9 cellular contexts compared by ENCODE assay signal in genomic region chr1:220217383-220217988, GRCh38. TPM values are rescaled to one million over a fixed set of nuclear protein-coding genes. Genes with fewer than 3 reads are reported as not detected.
DNase-seq lines count a peak whose midpoint lies in the region; ATAC-seq, FAIRE-seq and TF ChIP-seq lines count a peak whose summit lies in the region.
"Had no signal": no experiment of that assay in that cellular context is flagged by ENCODE, and none has a peak within 500 bp of the region (broad histone marks: within the 10 kb centered on the region; RNA-seq: fewer than 3 reads in every experiment).

No MANE protein-coding gene starts in this region.

- peak; percentile 16 for DNase-seq in NCI-H1694 treated with DMSO at 0.1 percent for 48 hours (lab: John Stamatoyannopoulos, UW)
- DNase-seq in NCI-H1694 (lab: John Stamatoyannopoulos, UW) = no peak
- DNase-seq in LNCaP clone FGC (ENCODE audit: low read depth) = no peak
- DNase-seq in body of pancreas = no peak
- no peak for DNase-seq in GM12892 (ENCODE audit: insufficient read length)
- no peak for DNase-seq in NCI-H1092 (lab: John Stamatoyannopoulos, UW)
- no peak for DNase-seq in dorsolateral prefrontal cortex

- H3K4me3 ChIP-seq in LNCaP clone FGC (ENCODE audit: low read depth, low read length) (no peak overlapping the region), body of pancreas (no peak overlapping the region), neural cell (ENCODE audit: low read length) (no peak overlapping the region), dorsolateral prefrontal cortex (no peak overlapping the region)

- no peak overlapping the region for H2AFZ ChIP-seq in neural cell (ENCODE audit: low read depth, low read length)

- H4K20me1 ChIP-seq in neural cell (ENCODE audit: insufficient read depth) = no peaks in the 10 kb centered on the region

- no peak overlapping the region for H3K4me2 ChIP-seq in neural cell (ENCODE audit: low read length)

- H3K9ac ChIP-seq in neural cell (ENCODE audit: low read length) = no peak overlapping the region

- WGBS in body of pancreas, 2 donors = 43% methylated on average over 2 of the region's 2 CpGs

- H3K4me1 ChIP-seq in body of pancreas = no peaks in the 10 kb centered on the region

- intact Hi-C loops in body of pancreas (cut with DNase I) = no loop called here
- intact Hi-C loops in dorsolateral prefrontal cortex (cut with DNase I) = no loop called here

- TF ChIP-seq CTCF in LNCaP clone FGC (IDR thresholded peaks at IDR 0.05; ENCODE audit: control insufficient read depth, extremely low read depth, insufficient read depth) (peak; percentile 61), body of pancreas (IDR thresholded peaks at IDR 0.05) (peak in 5 of 7 experiments; percentile 23 to 34 (median 34)), neural cell (IDR thresholded peaks at IDR 0.05; ENCODE audit: poor library complexity, severe bottlenecking) (peak; percentile 11), dorsolateral prefrontal cortex (IDR thresholded peaks at IDR 0.05 in 54 of 56, conservative IDR thresholded peaks at IDR 0.05 in 2 of 56; ENCODE audit: low read depth in 1 of 56, partially characterized antibody in 56 of 56) (peak in 4 of 56 donors; percentile 6 to 22 (median 14))

- H3K27me3 ChIP-seq in body of pancreas (no peaks in the 10 kb centered on the region), neural cell (ENCODE audit: insufficient read depth, low read depth, low read length) (no peaks in the 10 kb centered on the region), dorsolateral prefrontal cortex (no peaks in the 10 kb centered on the region)

- H3F3A ChIP-seq in neural cell (ENCODE audit: insufficient read depth, low read length, poor library complexity, severe bottlenecking) = no peaks in the 10 kb centered on the region

- no peak for ATAC-seq in body of pancreas
- ATAC-seq: activated CD4-positive, CD25-positive, alpha-beta regulatory T cell treated with anti-CD3 and anti-CD28 coated beads, Interleukin-2, amount 50 U/mL, for 24 hours had no signal

- H3K9me2 ChIP-seq in neural cell (ENCODE audit: insufficient read depth, low read length) = no peaks in the 10 kb centered on the region

- H3K79me2 ChIP-seq in neural cell (replicated peaks; ENCODE audit: insufficient read depth, low read length) = peaks cover 5% of the 10 kb centered on the region

- H3K27ac ChIP-seq in body of pancreas (no peak overlapping the region), neural cell (ENCODE audit: low read length) (no peak overlapping the region), dorsolateral prefrontal cortex (no peak overlapping the region)

- no peak for TF ChIP-seq EP300 in neural cell (conservative IDR thresholded peaks at IDR 0.05; ENCODE audit: poor library complexity, severe bottlenecking)

- H3K36me3 ChIP-seq in body of pancreas (replicated peaks in 1 of 2; ENCODE audit: insufficient read depth in 1 of 2, low read depth in 2 of 2) (no peaks in the 10 kb centered on the region), neural cell (ENCODE audit: insufficient read depth, low read length) (no peaks in the 10 kb centered on the region)

- TF ChIP-seq RAD21 in neural cell (conservative IDR thresholded peaks at IDR 0.05) = no peak

- TF ChIP-seq POLR2A in body of pancreas (IDR thresholded peaks at IDR 0.05) (no peak), GM12892 (IDR thresholded peaks at IDR 0.05; ENCODE audit: low read depth, low read length) (no peak)

- FAIRE-seq in GM12892 (lab: Jason Lieb, UNC) = no peak

- H3K9me3 ChIP-seq in body of pancreas (no peaks in the 10 kb centered on the region), neural cell (ENCODE audit: low read length) (no peaks in the 10 kb centered on the region)

TF ChIP-seq in neural cell, 6 proteins besides CTCF, POLR2A, EP300 and RAD21:
- TF ChIP-seq MXI1 (conservative IDR thresholded peaks at IDR 0.05; ENCODE audit: poor library complexity, severe bottlenecking) = no peak
- no peak for TF ChIP-seq REST (IDR thresholded peaks at IDR 0.05; ENCODE audit: borderline replicate concordance)
- no peak for TF ChIP-seq POLR2AphosphoS5 (IDR thresholded peaks at IDR 0.05)
- no peak for TF ChIP-seq SMC3 (conservative IDR thresholded peaks at IDR 0.05; ENCODE audit: poor library complexity)
- TF ChIP-seq TAF1 (IDR thresholded peaks at IDR 0.05; ENCODE audit: low read depth) = no peak
- TF ChIP-seq EZH2 (IDR thresholded peaks at IDR 0.05; ENCODE audit: borderline replicate concordance, insufficient read depth, low read length, poor library complexity, severe bottlenecking) = no peak
TF ChIP-seq in neural cell: peak in this region for 0.

RNA-seq across cellular contexts. Expression of gene RAB3GAP2, which starts 54.8 kb away (rescaled TPM):
- total RNA-seq in body of pancreas (10 to 100 TPM; 14.5 to 17.5 TPM), dorsolateral prefrontal cortex (10 to 100 TPM; 35.9 to 76.7 (median 50.9) TPM)
- polyA plus RNA-seq in neural cell = 39.9 and 41.0 TPM in 2 replicates
- polyA minus RNA-seq in neural cell = 66.7 and 74.9 TPM in 2 replicates
- 34.9 TPM for polyA plus RNA-seq in GM12892 (2012; ENCODE audit: missing spikeins)
